In the genomic region with DNA sequence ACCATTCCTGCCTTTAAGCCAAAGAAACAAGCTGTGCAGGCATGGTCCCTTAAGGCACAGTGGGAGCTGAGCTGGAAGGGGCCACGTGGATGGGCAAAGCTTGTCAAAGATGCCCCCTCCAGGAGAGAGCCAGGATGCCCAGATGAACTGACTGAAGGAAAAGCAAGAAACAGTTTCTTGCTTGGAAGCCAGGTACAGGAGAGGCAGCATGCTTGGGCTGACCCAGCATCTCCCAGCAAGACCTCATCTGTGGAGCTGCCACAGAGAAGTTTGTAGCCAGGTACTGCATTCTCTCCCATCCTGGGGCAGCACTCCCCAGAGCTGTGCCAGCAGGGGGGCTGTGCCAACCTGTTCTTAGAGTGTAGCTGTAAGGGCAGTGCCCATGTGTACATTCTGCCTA, we compare ENCODE assay signal across 1 cellular context.
TF ChIP-seq lines count a peak whose summit lies in the region.

No MANE protein-coding gene starts in this region.

TF ChIP-seq in GM12878, 131 proteins besides CTCF, POLR2A, EP300 and RAD21:
- TF ChIP-seq BMI1 (IDR thresholded peaks at IDR 0.05; ENCODE audit: borderline replicate concordance) (no peak), NR2F1 (conservative IDR thresholded peaks at IDR 0.05) (no peak), SIN3A (IDR thresholded peaks at IDR 0.05; ENCODE audit: low read depth, low read length) (no peak), ASH2L (IDR thresholded peaks at IDR 0.05; ENCODE audit: borderline replicate concordance, low read depth) (no peak), HSF1 (IDR thresholded peaks at IDR 0.05; ENCODE audit: low read depth, low read length) (no peak), FOXM1 (IDR thresholded peaks at IDR 0.05; ENCODE audit: low read depth, low read length) (no peak), PAX8 (IDR thresholded peaks at IDR 0.05) (no peak), GATAD2B (conservative IDR thresholded peaks at IDR 0.05; ENCODE audit: low read depth) (no peak), ZSCAN29 (IDR thresholded peaks at IDR 0.05) (no peak), LARP7 (IDR thresholded peaks at IDR 0.05) (no peak), RAD51 (IDR thresholded peaks at IDR 0.05) (no peak), MYB (IDR thresholded peaks at IDR 0.05; ENCODE audit: borderline replicate concordance, low read depth, low read length) (no peak), BHLHE40 (IDR thresholded peaks at IDR 0.05; ENCODE audit: borderline replicate concordance in 1 of 2, low read depth in 2 of 2, low read length in 1 of 2) (no peak), BACH1 (IDR thresholded peaks at IDR 0.05; ENCODE audit: borderline replicate concordance) (no peak), STAT3 (IDR thresholded peaks at IDR 0.05; ENCODE audit: low read depth, low read length) (no peak), CREB1 (IDR thresholded peaks at IDR 0.05; ENCODE audit: low read depth) (no peak), CBX3 (IDR thresholded peaks at IDR 0.05; ENCODE audit: borderline replicate concordance, low read depth) (no peak)
- TF ChIP-seq, protein P1, sequence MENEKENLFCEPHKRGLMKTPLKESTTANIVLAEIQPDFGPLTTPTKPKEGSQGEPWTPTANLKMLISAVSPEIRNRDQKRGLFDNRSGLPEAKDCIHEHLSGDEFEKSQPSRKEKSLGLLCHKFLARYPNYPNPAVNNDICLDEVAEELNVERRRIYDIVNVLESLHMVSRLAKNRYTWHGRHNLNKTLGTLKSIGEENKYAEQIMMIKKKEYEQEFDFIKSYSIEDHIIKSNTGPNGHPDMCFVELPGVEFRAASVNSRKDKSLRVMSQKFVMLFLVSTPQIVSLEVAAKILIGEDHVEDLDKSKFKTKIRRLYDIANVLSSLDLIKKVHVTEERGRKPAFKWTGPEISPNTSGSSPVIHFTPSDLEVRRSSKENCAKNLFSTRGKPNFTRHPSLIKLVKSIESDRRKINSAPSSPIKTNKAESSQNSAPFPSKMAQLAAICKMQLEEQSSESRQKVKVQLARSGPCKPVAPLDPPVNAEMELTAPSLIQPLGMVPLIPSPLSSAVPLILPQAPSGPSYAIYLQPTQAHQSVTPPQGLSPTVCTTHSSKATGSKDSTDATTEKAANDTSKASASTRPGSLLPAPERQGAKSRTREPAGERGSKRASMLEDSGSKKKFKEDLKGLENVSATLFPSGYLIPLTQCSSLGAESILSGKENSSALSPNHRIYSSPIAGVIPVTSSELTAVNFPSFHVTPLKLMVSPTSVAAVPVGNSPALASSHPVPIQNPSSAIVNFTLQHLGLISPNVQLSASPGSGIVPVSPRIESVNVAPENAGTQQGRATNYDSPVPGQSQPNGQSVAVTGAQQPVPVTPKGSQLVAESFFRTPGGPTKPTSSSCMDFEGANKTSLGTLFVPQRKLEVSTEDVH (IDR thresholded peaks at IDR 0.05; ENCODE audit: low read depth, partially characterized antibody): no peak
